ENCODE assay signal across 21 cellular contexts in the genomic region with DNA sequence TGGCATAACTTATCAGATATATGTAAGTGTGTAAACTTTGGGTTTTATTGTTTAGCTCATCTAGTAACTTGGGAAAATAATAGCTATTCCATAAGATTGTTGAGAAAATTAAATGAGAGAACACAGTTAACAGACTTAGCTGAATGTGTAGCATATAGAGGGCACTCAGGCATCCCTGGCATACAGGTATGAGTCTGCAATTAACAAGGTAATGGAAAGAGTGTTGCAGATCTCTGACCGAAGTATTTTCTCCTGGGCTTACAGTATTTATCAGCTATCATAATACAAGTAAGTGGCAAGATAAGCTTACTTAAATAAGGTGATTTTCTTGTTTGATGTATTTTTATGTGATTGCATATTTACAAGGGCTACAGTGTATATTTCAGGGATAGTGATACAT. TPM values are rescaled to one million over a fixed set of nuclear protein-coding genes. Genes with fewer than 3 reads are reported as not detected.
DNase-seq lines count a peak whose midpoint lies in the region; ATAC-seq, FAIRE-seq and TF ChIP-seq lines count a peak whose summit lies in the region.
"Had no signal": no experiment of that assay in that cellular context is flagged by ENCODE, and none has a peak within 500 bp of the region (broad histone marks: within the 10 kb centered on the region; RNA-seq: fewer than 3 reads in every experiment).

No MANE protein-coding gene starts in this region.

- ATAC-seq in RWPE2 (ENCODE audit: low read depth) (no peak; the same call in 2 of the 3 replicates), GM21786 (IDR thresholded peaks at IDR 0.05; ENCODE audit: unreplicated experiment) (no peak), HG03354 (IDR thresholded peaks at IDR 0.05; ENCODE audit: poor library complexity, severe bottlenecking, unreplicated experiment) (no peak)
- ATAC-seq: CD8-positive, alpha-beta T cell had no signal

- no peaks in the 10 kb centered on the region for H3K27me3 Mint-ChIP-seq in Calu3 (ENCODE audit: unreplicated experiment)

- no peak for TF ChIP-seq CTCF in D721Med (IDR thresholded peaks at IDR 0.05; ENCODE audit: insufficient read depth, missing control alignments)
- TF ChIP-seq CTCF in RWPE2 (IDR thresholded peaks at IDR 0.05; ENCODE audit: poor library complexity, severe bottlenecking): no peak
- TF ChIP-seq CTCF in keratinocyte (optimal IDR thresholded peaks at IDR 0.05 in 1 of 3, IDR thresholded peaks at IDR 0.05 in 1 of 3, conservative IDR thresholded peaks at IDR 0.05 in 1 of 3; ENCODE audit: extremely low read depth in 1 of 3, insufficient read depth in 2 of 3, low read length in 3 of 3): no peak
- no peak for TF ChIP-seq CTCF in osteoblast (IDR thresholded peaks at IDR 0.05; ENCODE audit: extremely low read depth, low read depth, low read length)
- TF ChIP-seq CTCF in Calu3 (IDR thresholded peaks at IDR 0.05; ENCODE audit: unreplicated experiment): no peak

- H3K9me1 ChIP-seq in keratinocyte (ENCODE audit: control insufficient read depth, extremely low read depth, insufficient read depth, low read length): no peaks in the 10 kb centered on the region

- no peaks in the 10 kb centered on the region for H3K36me3 Mint-ChIP-seq in Calu3 (ENCODE audit: insufficient read depth, unreplicated experiment)
- H3K36me3 Mint-ChIP-seq: CD4-positive, CD25-positive, alpha-beta regulatory T cell; CD8-positive, alpha-beta T cell had no signal

- intact Hi-C loops in Calu3 (cut with micrococcal nuclease; ENCODE audit: unreplicated experiment): no loop called here

- FAIRE-seq in D721Med (lab: Jason Lieb, UNC): peak; percentile 70
- FAIRE-seq in keratinocyte (lab: Jason Lieb, UNC): peak; percentile 17
- FAIRE-seq: GM12891, GM18507, H1 had no signal

- no peaks in the 10 kb centered on the region for H3K9me3 Mint-ChIP-seq in Calu3 (ENCODE audit: low read depth, unreplicated experiment)
- H3K9me3 Mint-ChIP-seq: CD4-positive, CD25-positive, alpha-beta regulatory T cell; CD8-positive, alpha-beta T cell had no signal

- H3K36me3 ChIP-seq in RWPE2 (ENCODE audit: low read depth) (no peaks in the 10 kb centered on the region), keratinocyte (ENCODE audit: control insufficient read depth in 2 of 2, extremely low read depth in 1 of 2, insufficient read depth in 2 of 2, low read length in 2 of 2) (no peaks in the 10 kb centered on the region), osteoblast (ENCODE audit: insufficient read depth, low read length) (no peaks in the 10 kb centered on the region)

- peak overlapping the region; percentile 11 for H3K27ac ChIP-seq in RWPE2 (ENCODE audit: poor library complexity, severe bottlenecking)
- no peak overlapping the region for H3K27ac ChIP-seq in keratinocyte (ENCODE audit: control insufficient read depth, insufficient read depth, low read length)
- H3K27ac ChIP-seq in osteoblast (ENCODE audit: low read depth, low read length): no peak overlapping the region
- H3K27ac ChIP-seq: C4-2B, GM23248 had no signal

- H3K9me3 ChIP-seq in RWPE2 (ENCODE audit: severe bottlenecking) (no peaks in the 10 kb centered on the region), keratinocyte (ENCODE audit: control insufficient read depth, low read depth, low read length) (no peaks in the 10 kb centered on the region), osteoblast (ENCODE audit: low read depth, low read length) (no peaks in the 10 kb centered on the region)
- H3K9me3 ChIP-seq: Caco-2 had no signal

- CTCF ChIA-PET in Calu3 (lab: Charles Lee): no interaction called here

- no peak overlapping the region for H3K4me2 ChIP-seq in keratinocyte (ENCODE audit: control insufficient read depth, extremely low read depth, insufficient read depth, low read depth, low read length)
- H3K4me2 ChIP-seq in osteoblast (ENCODE audit: insufficient read depth, low read length): no peak overlapping the region

- peaks cover 38% of the 10 kb centered on the region for H3K4me1 ChIP-seq in RWPE2 (ENCODE audit: insufficient read depth, poor library complexity, severe bottlenecking)
- peaks cover 15% of the 10 kb centered on the region for H3K4me1 ChIP-seq in keratinocyte (ENCODE audit: control insufficient read depth, extremely low read depth, insufficient read depth, low read length)
- H3K4me1 ChIP-seq in osteoblast (ENCODE audit: insufficient read depth, low read length): no peaks in the 10 kb centered on the region

- H3K4me3 Mint-ChIP-seq in Calu3 (ENCODE audit: low read depth, unreplicated experiment): no peak overlapping the region
- H3K4me3 Mint-ChIP-seq: CD4-positive, CD25-positive, alpha-beta regulatory T cell; CD8-positive, alpha-beta T cell had no signal

- no peak overlapping the region for H3K9ac ChIP-seq in keratinocyte (ENCODE audit: control insufficient read depth, extremely low read depth, insufficient read depth, low read length)
- H3K9ac ChIP-seq: GM23248 had no signal

- no peak overlapping the region for H3K4me3 ChIP-seq in RWPE2 (ENCODE audit: severe bottlenecking)
- no peak overlapping the region for H3K4me3 ChIP-seq in keratinocyte (ENCODE audit: control insufficient read depth in 2 of 3, extremely low read depth in 1 of 3, insufficient read depth in 2 of 3, low read depth in 1 of 3, low read length in 3 of 3)
- no peak overlapping the region for H3K4me3 ChIP-seq in osteoblast (ENCODE audit: insufficient read depth, low read length)
- H3K4me3 ChIP-seq: GM23248 had no signal

- no peak overlapping the region for H2AFZ ChIP-seq in keratinocyte (ENCODE audit: control insufficient read depth, low read length)
- no peak overlapping the region for H2AFZ ChIP-seq in osteoblast (ENCODE audit: low read length)
- H2AFZ ChIP-seq: GM23248 had no signal

- BruUV-seq in Calu3 (replicated peaks; lab: Mats Ljungman, UMichigan): no TSS peak

- no peak overlapping the region for H3K27ac Mint-ChIP-seq in Calu3 (ENCODE audit: unreplicated experiment)
- H3K27ac Mint-ChIP-seq: CD4-positive, CD25-positive, alpha-beta regulatory T cell; CD8-positive, alpha-beta T cell had no signal

- H3K79me2 ChIP-seq in keratinocyte (ENCODE audit: control insufficient read depth, insufficient read depth, low read length) (no peaks in the 10 kb centered on the region), osteoblast (ENCODE audit: insufficient read depth, low read length) (no peaks in the 10 kb centered on the region)

- H4K20me1 ChIP-seq in keratinocyte (ENCODE audit: control insufficient read depth, extremely low read depth, insufficient read depth, low read length): no peaks in the 10 kb centered on the region
- H4K20me1 ChIP-seq in osteoblast (ENCODE audit: insufficient read depth, low read length): no peaks in the 10 kb centered on the region

- dilution Hi-C loops in keratinocyte (cut with MboI; ENCODE audit: extremely low pct_ligation_motif_present, low sequenced_read_pairs): no loop called here

- no peaks in the 10 kb centered on the region for H3K4me1 Mint-ChIP-seq in Calu3 (ENCODE audit: low read depth, unreplicated experiment)
- H3K4me1 Mint-ChIP-seq: CD4-positive, CD25-positive, alpha-beta regulatory T cell had no signal

- H3K27me3 ChIP-seq in RWPE2 (ENCODE audit: insufficient read depth, poor library complexity, severe bottlenecking) (no peaks in the 10 kb centered on the region), keratinocyte (ENCODE audit: control insufficient read depth, extremely low read depth, insufficient read depth, low read length) (no peaks in the 10 kb centered on the region), osteoblast (ENCODE audit: insufficient read depth, low read length) (no peaks in the 10 kb centered on the region)

- DNase-seq in D721Med (ENCODE audit: insufficient read length, low spot score) (no peak), RWPE2 (ENCODE audit: low spot score) (no peak), keratinocyte (ENCODE audit: low read depth, low spot score) (no peak), osteoblast (ENCODE audit: insufficient read length, low spot score, missing footprints) (peak; percentile 14), Calu3 (no peak), Kasumi-1 (lab: John Stamatoyannopoulos, UW) (no peak)
- DNase-seq: Caco-2; CD4-positive, CD25-positive, alpha-beta regulatory T cell; CD8-positive, alpha-beta T cell; DMS53; DMS79 treated with DMSO at 0.1 percent for 48 hours; GM23248; H7; HCEC 1CT had no signal

RNA-seq across cellular contexts. Expression of a gene that starts 7.9 kb away (rescaled TPM):
- polyA plus RNA-seq in keratinocyte: 11.1 to 25.6 TPM (median 14.9 TPM) in 3 replicates
- 31.7 TPM for polyA plus RNA-seq in keratinocyte (2011; ENCODE audit: low read depth)
- polyA plus RNA-seq in keratinocyte (2011; cell fraction: cytosol; rRNA removed): 10.4 and 15.9 TPM in 2 replicates
- polyA plus RNA-seq in keratinocyte (2011; cell fraction: nucleus; rRNA removed): 26.5 and 29.5 TPM in 2 replicates
- 8.8 and 18.5 TPM in 2 replicates for polyA plus RNA-seq in keratinocyte (2012; ENCODE audit: low replicate concordance)
- 12.8 to 71.0 TPM (median 43.5 TPM) in 3 replicates for polyA minus RNA-seq in keratinocyte
- 11.1 TPM for polyA minus RNA-seq in keratinocyte (2011; cell fraction: cytosol; rRNA and poly(A)+ RNA removed)
- 79.5 and 114 TPM in 2 replicates for polyA minus RNA-seq in keratinocyte (2011; cell fraction: nucleus; rRNA and poly(A)+ RNA removed)
- 10.9 and 17.4 TPM in 2 replicates for total RNA-seq in osteoblast
- total RNA-seq in Calu3 (2022): 44.9 and 56.9 TPM in 2 replicates
- total RNA-seq: G401 had no signal
